In genomic region chr1:120942223-120942944, GRCh38 we compare ENCODE assay signal across 9 cellular contexts. TPM values are rescaled to one million over a fixed set of nuclear protein-coding genes. Genes with fewer than 3 reads are reported as not detected.
DNase-seq lines count a peak whose midpoint lies in the region; ATAC-seq and TF ChIP-seq lines count a peak whose summit lies in the region.
"Not testable (repeated sequence)": the region's sequence is repeated elsewhere in the genome, so short reads cannot be mapped to it uniquely, and the experiment has no call there.
"Had no signal": no experiment of that assay in that cellular context is flagged by ENCODE, and none has a peak within 500 bp of the region (broad histone marks: within the 10 kb centered on the region; RNA-seq: fewer than 3 reads in every experiment).

No MANE protein-coding gene starts in this region.

- H3K9ac ChIP-seq in iPS-15b (ENCODE audit: low read depth, low read length): peak overlapping the region; percentile 90

- intact Hi-C loops in body of pancreas (cut with DNase I); upper lobe of right lung (cut with DNase I): not testable (repeated sequence)

- H3K27me3 ChIP-seq in body of pancreas; iPS-15b (ENCODE audit: control insufficient read depth, insufficient read depth, low read length); upper lobe of right lung: not testable (repeated sequence)

- TF ChIP-seq CTCF in VCaP (conservative IDR thresholded peaks at IDR 0.05); body of pancreas (IDR thresholded peaks at IDR 0.05); upper lobe of right lung (IDR thresholded peaks at IDR 0.05): not testable (repeated sequence)

- DNase-seq in NCI-H2029 (lab: John Stamatoyannopoulos, UW) (peak; percentile 59), body of pancreas (peak; percentile 60 to 81 (median 72)), retina (peak; percentile 76), upper lobe of right lung (peak; percentile 80)

- peak in 2 of 3 donors; percentile 72 to 82 for TF ChIP-seq POLR2A in body of pancreas (IDR thresholded peaks at IDR 0.05)

- not testable (repeated sequence) for H3K36me3 ChIP-seq in body of pancreas (replicated peaks in 1 of 2; ENCODE audit: insufficient read depth in 1 of 2, low read depth in 2 of 2); iPS-15b (ENCODE audit: control insufficient read depth, insufficient read depth, low read length); upper lobe of right lung

- not testable (repeated sequence) for H3K9me3 ChIP-seq in body of pancreas; iPS-15b (ENCODE audit: control insufficient read depth, insufficient read depth, low read length); upper lobe of right lung

- not testable (repeated sequence) for H3K4me1 ChIP-seq in body of pancreas; iPS-15b (ENCODE audit: control insufficient read depth, insufficient read depth, low read length); upper lobe of right lung

- peak; percentile 86 for ATAC-seq in GM18502 (IDR thresholded peaks at IDR 0.05; ENCODE audit: poor library complexity, unreplicated experiment)
- ATAC-seq in HG02840 (IDR thresholded peaks at IDR 0.05; ENCODE audit: low FRiP score, unreplicated experiment): peak; percentile 79
- ATAC-seq in body of pancreas: peak; percentile 86
- ATAC-seq in upper lobe of right lung: peak; percentile 95

- 1 to 6% methylated on average over 15 to 32 of the region's 33 CpGs for WGBS in body of pancreas, 2 donors

- H3K4me3 ChIP-seq in body of pancreas (peak overlapping the region in 1 of 2 donors; percentile 2), iPS-15b (ENCODE audit: low read depth, low read length) (peak overlapping the region; percentile 30), upper lobe of right lung (peak overlapping the region; percentile 44)

- peak overlapping the region; percentile 67 for H3K27ac ChIP-seq in VCaP
- H3K27ac ChIP-seq in body of pancreas: peak overlapping the region; percentile 50 to 85 (median 78)
- peak overlapping the region; percentile 80 for H3K27ac ChIP-seq in upper lobe of right lung

RNA-seq across cellular contexts. Expression of gene PPIAL4A, which starts 52.8 kb away (rescaled TPM):
- total RNA-seq in body of pancreas: not detected
- total RNA-seq in upper lobe of right lung: not detected
- total RNA-seq: activated CD8-positive, alpha-beta memory T cell treated with anti-CD3 and anti-CD28 coated beads for 36 hours had no signal
